ENCODE assay signal across 8 cellular contexts in the genomic region with DNA sequence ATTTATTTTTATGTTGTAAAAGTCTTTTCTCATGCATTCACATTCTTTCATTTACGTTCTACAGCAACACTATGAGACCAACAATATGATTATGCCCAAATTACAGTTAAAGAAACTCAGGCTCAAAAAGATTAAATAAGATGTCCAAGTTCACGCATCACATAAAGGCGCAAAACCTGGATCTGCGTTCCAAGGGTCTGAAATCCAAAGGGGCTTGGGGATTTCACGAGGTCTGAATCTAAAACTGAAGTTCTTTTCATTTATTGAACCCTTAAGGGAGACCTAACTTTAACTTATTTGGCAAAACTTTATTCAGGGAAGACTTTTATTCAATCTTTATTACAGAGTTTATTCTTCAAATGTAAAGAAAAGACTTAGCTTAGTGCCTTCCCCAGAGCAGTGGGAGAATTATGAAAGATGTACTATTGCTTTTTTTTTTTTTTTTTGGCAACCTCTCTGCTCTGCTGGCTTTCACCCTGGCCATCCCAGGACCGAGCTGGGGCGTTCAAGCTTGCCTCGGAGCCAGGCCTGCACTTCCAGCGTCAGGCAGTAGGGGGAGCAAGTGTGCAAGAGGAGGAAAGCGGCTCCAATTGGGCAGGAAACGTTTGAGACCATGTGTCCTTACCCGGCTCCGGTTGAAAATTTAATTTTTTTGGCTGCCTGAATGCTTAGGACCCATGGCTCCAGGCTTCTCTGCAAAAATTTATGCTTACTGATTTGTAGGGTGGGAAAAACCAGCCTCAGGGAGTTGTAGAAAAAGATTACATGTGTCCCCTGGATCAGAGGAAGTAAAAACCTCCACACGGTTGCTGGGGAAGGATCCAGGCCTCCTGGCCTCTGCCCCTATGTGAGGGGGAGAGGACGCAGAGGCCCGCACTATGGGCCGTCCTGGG.
DNase-seq lines count a peak whose midpoint lies in the region; ATAC-seq and TF ChIP-seq lines count a peak whose summit lies in the region.

No MANE protein-coding gene starts in this region.

- H3K4me1 ChIP-seq in GM23338 (ENCODE audit: insufficient read depth) (peaks cover 12% of the 10 kb centered on the region), neutrophil (ENCODE audit: control insufficient read depth in 1 of 2, insufficient read depth in 1 of 2, low read depth in 1 of 2, low read length in 1 of 2) (peaks cover 23 to 24% of the 10 kb centered on the region in 2 experiments)

- no peaks in the 10 kb centered on the region for H3K27me3 ChIP-seq in GM23338 (ENCODE audit: insufficient read depth)
- H3K27me3 ChIP-seq in MG63 = no peaks in the 10 kb centered on the region
- no peaks in the 10 kb centered on the region for H3K27me3 ChIP-seq in neutrophil

- no peak overlapping the region for H3K4me3 Mint-ChIP-seq in GM23338

- H3K9me3 ChIP-seq in MG63 = no peaks in the 10 kb centered on the region
- H3K9me3 ChIP-seq in neutrophil = no peaks in the 10 kb centered on the region

- H3K27ac ChIP-seq in GM23338 (ENCODE audit: low read depth) = no peak overlapping the region
- H3K27ac ChIP-seq in neutrophil = peak overlapping the region; percentile 93

- H3K4me2 ChIP-seq in GM23338 = peak overlapping the region; percentile 48; the same call in 1 of the 2 replicates

- H4K20me1 ChIP-seq in GM23338 (replicated peaks; ENCODE audit: insufficient read depth) = no peaks in the 10 kb centered on the region

- H3K79me2 ChIP-seq in GM23338 (replicated peaks; ENCODE audit: insufficient read depth) = no peaks in the 10 kb centered on the region

- peaks cover 14% of the 10 kb centered on the region for H3K36me3 Mint-ChIP-seq in GM23338 (ENCODE audit: low read depth)

- ATAC-seq in GM23338 = peak; percentile 82

- peaks cover 16% of the 10 kb centered on the region for H3K4me1 Mint-ChIP-seq in GM23338

- H3K27ac Mint-ChIP-seq in GM23338 = no peak overlapping the region

- H3K4me3 ChIP-seq in GM23338 (no peak overlapping the region), MG63 (no peak overlapping the region), foreskin fibroblast (ENCODE audit: low read depth in 1 of 2, low read length in 2 of 2) (peak overlapping the region in 1 of 2 donors; percentile 21), neutrophil (ENCODE audit: low read depth in 1 of 2, low read length in 1 of 2) (peak overlapping the region; percentile 60 to 69)

- peaks cover 10% of the 10 kb centered on the region; the same call in 1 of the 2 replicates for H3K9me2 ChIP-seq in GM23338 (ENCODE audit: insufficient read depth)

- no peaks in the 10 kb centered on the region for H3K27me3 Mint-ChIP-seq in GM23338 (ENCODE audit: insufficient read depth, low read depth, poor library complexity)

- H2AFZ ChIP-seq in GM23338 = peak overlapping the region; percentile 67

- TF ChIP-seq CTCF in GM23338 (conservative IDR thresholded peaks at IDR 0.05; ENCODE audit: low read depth in 2 of 2) (peak; percentile 92 to 93), foreskin fibroblast (IDR thresholded peaks at IDR 0.05; ENCODE audit: low read depth, low read length) (peak; percentile 98), neutrophil (IDR thresholded peaks at IDR 0.05) (peak; percentile 98)

- H3K9me3 Mint-ChIP-seq in GM23338 = peaks cover 11% of the 10 kb centered on the region; the same call in 2 of the 3 replicates

- DNase-seq in DMS153 (lab: John Stamatoyannopoulos, UW) (peak; percentile 47), GM23338 (ENCODE audit: low spot score) (peak; percentile 91), MG63 (peak; percentile 82), SIG-M5 (lab: John Stamatoyannopoulos, UW) (peak; percentile 14), activated gamma-delta T cell treated with Interleukin-2 at 50 U/mL for 16 hours (peak; percentile 95), foreskin fibroblast (peak; percentile 82 to 94), stromal cell of bone marrow (ENCODE audit: low read depth) (peak; percentile 90)

- H3K36me3 ChIP-seq in GM23338 (ENCODE audit: insufficient read depth) (no peaks in the 10 kb centered on the region), MG63 (no peaks in the 10 kb centered on the region), neutrophil (no peaks in the 10 kb centered on the region)

- H3F3A ChIP-seq in GM23338 (replicated peaks; ENCODE audit: low read depth) = no peaks in the 10 kb centered on the region

TF ChIP-seq in GM23338, 12 proteins besides CTCF, POLR2A, EP300 and RAD21:
- no peak for TF ChIP-seq POLR2AphosphoS5 (IDR thresholded peaks at IDR 0.05; ENCODE audit: low read depth)
- TF ChIP-seq, protein P1, sequence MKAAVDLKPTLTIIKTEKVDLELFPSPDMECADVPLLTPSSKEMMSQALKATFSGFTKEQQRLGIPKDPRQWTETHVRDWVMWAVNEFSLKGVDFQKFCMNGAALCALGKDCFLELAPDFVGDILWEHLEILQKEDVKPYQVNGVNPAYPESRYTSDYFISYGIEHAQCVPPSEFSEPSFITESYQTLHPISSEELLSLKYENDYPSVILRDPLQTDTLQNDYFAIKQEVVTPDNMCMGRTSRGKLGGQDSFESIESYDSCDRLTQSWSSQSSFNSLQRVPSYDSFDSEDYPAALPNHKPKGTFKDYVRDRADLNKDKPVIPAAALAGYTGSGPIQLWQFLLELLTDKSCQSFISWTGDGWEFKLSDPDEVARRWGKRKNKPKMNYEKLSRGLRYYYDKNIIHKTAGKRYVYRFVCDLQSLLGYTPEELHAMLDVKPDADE (IDR thresholded peaks at IDR 0.05) = no peak

Comparison
In these comparisons a context has a peak if more than half of its experiments do, and no peak if none do; other contexts are left out.
1. DNase-seq: peak in every context shown above with its lines; median percentile 95 in activated gamma-delta T cell treated with Interleukin-2 at 50 U/mL for 16 hours; 91 in GM23338; 90 in stromal cell of bone marrow; 88 in foreskin fibroblast; 82 in MG63; 47 in DMS153; 14 in SIG-M5.
2. H3K4me3 ChIP-seq: peak in neutrophil (2 of 2); none in GM23338 (single experiment) and MG63 (single experiment).
3. Peak in every context shown above with its lines, with median percentiles within 50 percentile points of each other: CTCF ChIP-seq.